1 cellular context compared by ENCODE assay signal in the genomic region with DNA sequence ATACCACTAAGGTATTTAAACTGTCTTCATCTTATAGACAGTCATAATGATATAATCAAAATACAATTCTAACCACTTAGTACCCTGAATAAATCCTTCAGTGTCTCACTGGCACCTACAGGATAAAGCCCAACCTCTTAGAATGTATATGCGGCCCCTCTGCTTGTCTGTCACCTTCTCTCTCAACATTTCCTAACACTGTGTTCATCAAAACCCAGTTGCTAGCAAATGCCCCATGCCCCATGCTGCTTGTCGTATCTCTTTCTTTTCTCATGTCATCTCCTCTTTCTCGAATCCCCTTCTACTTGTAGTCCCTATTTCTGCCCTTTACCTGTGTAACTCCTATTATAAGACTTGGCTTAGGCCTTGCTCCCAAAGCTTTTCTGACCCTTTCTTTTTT.
TF ChIP-seq lines count a peak whose summit lies in the region.

No MANE protein-coding gene starts in this region.

TF ChIP-seq in IMR-90, 13 proteins besides CTCF, POLR2A, EP300 and RAD21:
- TF ChIP-seq MXI1 (IDR thresholded peaks at IDR 0.05; ENCODE audit: borderline replicate concordance, low read depth, low read length): no peak
- TF ChIP-seq SMC3 (IDR thresholded peaks at IDR 0.05; ENCODE audit: low read depth, low read length): no peak
- TF ChIP-seq CEBPB (IDR thresholded peaks at IDR 0.05; ENCODE audit: low read depth, low read length): no peak
- TF ChIP-seq, protein P1, sequence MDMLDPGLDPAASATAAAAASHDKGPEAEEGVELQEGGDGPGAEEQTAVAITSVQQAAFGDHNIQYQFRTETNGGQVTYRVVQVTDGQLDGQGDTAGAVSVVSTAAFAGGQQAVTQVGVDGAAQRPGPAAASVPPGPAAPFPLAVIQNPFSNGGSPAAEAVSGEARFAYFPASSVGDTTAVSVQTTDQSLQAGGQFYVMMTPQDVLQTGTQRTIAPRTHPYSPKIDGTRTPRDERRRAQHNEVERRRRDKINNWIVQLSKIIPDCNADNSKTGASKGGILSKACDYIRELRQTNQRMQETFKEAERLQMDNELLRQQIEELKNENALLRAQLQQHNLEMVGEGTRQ (IDR thresholded peaks at IDR 0.05; ENCODE audit: low read depth, low read length): no peak
- TF ChIP-seq RCOR1 (IDR thresholded peaks at IDR 0.05; ENCODE audit: insufficient replicate concordance, low read length): no peak
- TF ChIP-seq, protein P2, sequence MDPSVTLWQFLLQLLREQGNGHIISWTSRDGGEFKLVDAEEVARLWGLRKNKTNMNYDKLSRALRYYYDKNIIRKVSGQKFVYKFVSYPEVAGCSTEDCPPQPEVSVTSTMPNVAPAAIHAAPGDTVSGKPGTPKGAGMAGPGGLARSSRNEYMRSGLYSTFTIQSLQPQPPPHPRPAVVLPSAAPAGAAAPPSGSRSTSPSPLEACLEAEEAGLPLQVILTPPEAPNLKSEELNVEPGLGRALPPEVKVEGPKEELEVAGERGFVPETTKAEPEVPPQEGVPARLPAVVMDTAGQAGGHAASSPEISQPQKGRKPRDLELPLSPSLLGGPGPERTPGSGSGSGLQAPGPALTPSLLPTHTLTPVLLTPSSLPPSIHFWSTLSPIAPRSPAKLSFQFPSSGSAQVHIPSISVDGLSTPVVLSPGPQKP (IDR thresholded peaks at IDR 0.05; ENCODE audit: borderline replicate concordance, low read depth, low read length): no peak
- no peak for TF ChIP-seq FOS (IDR thresholded peaks at IDR 0.05; ENCODE audit: low read depth, low read length)
- no peak for TF ChIP-seq NFE2L2 (IDR thresholded peaks at IDR 0.05; ENCODE audit: low read depth, low read length)
